ENCODE assay signal across 11 cellular contexts in genomic region chr1:36352141-36352909, GRCh38. TPM values are rescaled to one million over a fixed set of nuclear protein-coding genes. Genes with fewer than 3 reads are reported as not detected.
DNase-seq lines count a peak whose midpoint lies in the region; ATAC-seq, FAIRE-seq and TF ChIP-seq lines count a peak whose summit lies in the region.
"Had no signal": no experiment of that assay in that cellular context is flagged by ENCODE, and none has a peak within 500 bp of the region (broad histone marks: within the 10 kb centered on the region; RNA-seq: fewer than 3 reads in every experiment).

No MANE protein-coding gene starts in this region.

- H3F3A ChIP-seq in PC-9 (ENCODE audit: insufficient read depth, low read depth) (peaks cover 53% of the 10 kb centered on the region), neural progenitor cell (ENCODE audit: low read depth) (peaks cover 2% of the 10 kb centered on the region)

- no peak overlapping the region for H3K4ac ChIP-seq in H1 (replicated peaks; ENCODE audit: insufficient read length, low read depth, low read length)

- TF ChIP-seq CTCF in PC-9 (conservative IDR thresholded peaks at IDR 0.05) (no peak), H1 (IDR thresholded peaks at IDR 0.05; ENCODE audit: control extremely low read depth in 1 of 3, insufficient read depth in 1 of 3, low read depth in 1 of 3, low read length in 3 of 3) (peak; percentile 1 to 20 (median 8); a peak in 2 of 4 replicates), neural progenitor cell (IDR thresholded peaks at IDR 0.05) (peak; percentile 12)

- peaks cover 2% of the 10 kb centered on the region for H3K27me3 Mint-ChIP-seq in neural progenitor cell (ENCODE audit: insufficient read depth, low read depth)

- H4K5ac ChIP-seq in H1 (ENCODE audit: insufficient read length, low read depth, low read length) = no peak overlapping the region

- no peaks in the 10 kb centered on the region for H3K9me2 ChIP-seq in PC-9 (ENCODE audit: insufficient read depth)

- H3K27ac Mint-ChIP-seq in neural progenitor cell = peak overlapping the region; percentile 84

- no peak overlapping the region for H3K23ac ChIP-seq in H1 (ENCODE audit: insufficient read length)

- H3K4me2 ChIP-seq in BLaER1 (peak overlapping the region; percentile 82), PC-9 (peak overlapping the region; percentile 89), H1 (ENCODE audit: insufficient read depth in 1 of 2, low read depth in 2 of 2, low read length in 2 of 2) (no peak overlapping the region), neural progenitor cell (peak overlapping the region; percentile 60)

- H3K79me1 ChIP-seq in H1 (ENCODE audit: low read depth, low read length) = no peaks in the 10 kb centered on the region; the same call in 1 of the 2 replicates

- peak in 1 of 2 experiments; percentile 29 for DNase-seq in PC-9
- DNase-seq in H1 (ENCODE audit: low read depth in 1 of 2, low spot score in 2 of 2) = no peak
- DNase-seq in neural progenitor cell (ENCODE audit: low spot score) = no peak
- DNase-seq in central memory CD4-positive, alpha-beta T cell = no peak
- no peak for DNase-seq in NCI-H187 (lab: John Stamatoyannopoulos, UW)
- DNase-seq in NCI-H748 (lab: John Stamatoyannopoulos, UW; ENCODE audit: unreplicated experiment) = no peak
- DNase-seq: activated CD4-positive, alpha-beta T cell treated with anti-CD3 and anti-CD28 coated beads, Interleukin-2, amount 50 U/mL, for 48 hours; DND-41 had no signal

- no peaks in the 10 kb centered on the region for H3K9me3 Mint-ChIP-seq in neural progenitor cell

- H3K36me3 ChIP-seq in BLaER1 = peaks cover 73% of the 10 kb centered on the region
- H3K36me3 ChIP-seq in PC-9 (ENCODE audit: low read depth) = peaks cover 23% of the 10 kb centered on the region
- peaks cover 4 to 30% (median 14%) of the 10 kb centered on the region in 4 experiments; a peak in 7 of 8 replicates for H3K36me3 ChIP-seq in H1 (ENCODE audit: control insufficient read depth in 2 of 4, insufficient read depth in 4 of 4, low read length in 3 of 4)
- H3K36me3 ChIP-seq in neural progenitor cell = no peaks in the 10 kb centered on the region

- CTCF ChIA-PET in PC-9 (lab: Charles Lee) = interaction anchor here (0.5 to 2.7 kb wide), 8 partner anchors 9 to 48 kb away, joined by 3 to 14 read pairs (median 6); partner anchors contain the start of gene LSM10
- CTCF ChIA-PET in H1 (lab: Charles Lee; ENCODE audit: partially characterized antibody) = interaction anchor here (0.7 to 13.3 kb wide), 7 partner anchors 8 to 215 kb away, joined by 3 to 150 read pairs (median 7); no protein-coding TSS in a partner anchor

- H3K4me1 Mint-ChIP-seq in neural progenitor cell = peaks cover 25% of the 10 kb centered on the region

- POLR2A ChIA-PET in PC-9 (lab: Charles Lee; ENCODE audit: unreplicated experiment) (interaction anchor here (0.6 to 0.8 kb wide), 3 partner anchors 32 to 112 kb away, joined by 5 to 8 read pairs (median 7); partner anchors contain the start of gene MRPS15), H1 (lab: Charles Lee; ENCODE audit: partially characterized antibody) (interaction anchor here (0.8 to 4.4 kb wide), 6 partner anchors 10 to 89 kb away, joined by 3 to 19 read pairs (median 5); no protein-coding TSS in a partner anchor)

- H3K4me3 ChIP-seq in BLaER1 = no peak overlapping the region
- no peak overlapping the region for H3K4me3 ChIP-seq in PC-9
- no peak overlapping the region for H3K4me3 ChIP-seq in H1 (ENCODE audit: extremely low read depth in 1 of 4, insufficient read depth in 2 of 4, low read depth in 3 of 4, low read length in 4 of 4)
- H3K4me3 ChIP-seq in neural progenitor cell = no peak overlapping the region

- H3K9me3 ChIP-seq in BLaER1 = no peaks in the 10 kb centered on the region
- no peaks in the 10 kb centered on the region for H3K9me3 ChIP-seq in PC-9 (ENCODE audit: insufficient read depth, low read depth)
- H3K9me3 ChIP-seq in H1 (ENCODE audit: insufficient read depth in 2 of 2, low read depth in 1 of 2, low read length in 1 of 2) = no peaks in the 10 kb centered on the region
- H3K9me3 ChIP-seq in neural progenitor cell (ENCODE audit: low read depth) = no peaks in the 10 kb centered on the region

- H2AFZ ChIP-seq in PC-9 (no peak overlapping the region), H1 (ENCODE audit: low read length) (no peak overlapping the region), neural progenitor cell (replicated peaks) (no peak overlapping the region)

- intact Hi-C loops in PC-9 (cut with micrococcal nuclease; ENCODE audit: unreplicated experiment) = loop anchor here (10.0 kb wide), 1 partner anchor 1342 kb away; the partner anchor contains the start of gene CDCA8

- H3K36me3 Mint-ChIP-seq in neural progenitor cell = peaks cover 19% of the 10 kb centered on the region

- FAIRE-seq in H1 (lab: Jason Lieb, UNC) = no peak
- FAIRE-seq: colon had no signal

- H2BK120ac ChIP-seq in H1 (replicated peaks; ENCODE audit: low read depth, low read length) = no peak overlapping the region

- H3K27ac ChIP-seq in BLaER1 (no peak overlapping the region), PC-9 (peak overlapping the region; percentile 97), H1 (ENCODE audit: low read depth, low read length) (no peak overlapping the region), neural progenitor cell (no peak overlapping the region)

- ATAC-seq in GM18498 (IDR thresholded peaks at IDR 0.05; ENCODE audit: unreplicated experiment) = no peak

- peaks cover 25% of the 10 kb centered on the region; the same call in 1 of the 2 replicates for H4K20me1 ChIP-seq in BLaER1
- no peaks in the 10 kb centered on the region for H4K20me1 ChIP-seq in PC-9 (ENCODE audit: insufficient read depth)
- peaks cover 0 to 6% of the 10 kb centered on the region in 2 experiments for H4K20me1 ChIP-seq in H1 (replicated peaks in 1 of 2; ENCODE audit: control insufficient read depth in 1 of 2, insufficient read depth in 2 of 2, low read length in 2 of 2)
- no peaks in the 10 kb centered on the region for H4K20me1 ChIP-seq in neural progenitor cell (ENCODE audit: low read depth)

- no peak for TF ChIP-seq EP300 in H1 (IDR thresholded peaks at IDR 0.05; ENCODE audit: borderline replicate concordance in 1 of 2, low read depth in 2 of 2, low read length in 2 of 2)

- no peak overlapping the region for H2BK12ac ChIP-seq in H1 (ENCODE audit: low read depth, low read length)

- H2BK5ac ChIP-seq in H1 (ENCODE audit: low read depth, low read length) = no peak overlapping the region; the same call in 1 of the 2 replicates

- no peak overlapping the region for H3K14ac ChIP-seq in H1 (ENCODE audit: insufficient read length)

- no peak overlapping the region for H4K91ac ChIP-seq in H1 (replicated peaks; ENCODE audit: insufficient read length, low read length)

- no TSS peak for BruUV-seq in PC-9 (replicated peaks; lab: Mats Ljungman, UMichigan)

- H2AK5ac ChIP-seq in H1 (ENCODE audit: low read depth, low read length) = no peak overlapping the region

- no peak overlapping the region for H4K8ac ChIP-seq in H1 (ENCODE audit: extremely low read depth, insufficient read depth, low read length)

- H2BK15ac ChIP-seq in H1 (ENCODE audit: low read length) = no peak overlapping the region

- H3K9ac ChIP-seq in BLaER1 (no peak overlapping the region), H1 (replicated peaks in 1 of 4; ENCODE audit: extremely low read depth in 1 of 4, low read depth in 3 of 4, low read length in 3 of 4) (no peak overlapping the region; a peak in 1 of 7 replicates), neural progenitor cell (no peak overlapping the region)

- no peak overlapping the region for H3K18ac ChIP-seq in H1 (ENCODE audit: extremely low read depth, low read length)

- H3K4me3 Mint-ChIP-seq in neural progenitor cell = no peak overlapping the region

- no peak for TF ChIP-seq POLR2A in H1 (IDR thresholded peaks at IDR 0.05; ENCODE audit: control extremely low read depth in 1 of 2, low read depth in 2 of 2, low read length in 2 of 2)

- TF ChIP-seq RAD21 in H1 (IDR thresholded peaks at IDR 0.05 in 1 of 2, conservative IDR thresholded peaks at IDR 0.05 in 1 of 2; ENCODE audit: low read depth in 2 of 2, low read length in 2 of 2) = peak in 1 of 2 experiments; percentile 6; a peak in 1 of 4 replicates

- H3K79me2 ChIP-seq in PC-9 (ENCODE audit: low read depth) = peaks cover 8% of the 10 kb centered on the region; the same call in 1 of the 2 replicates
- H3K79me2 ChIP-seq in H1 (ENCODE audit: control insufficient read depth in 1 of 2, insufficient read depth in 2 of 2, low read length in 2 of 2) = no peaks in the 10 kb centered on the region
- no peaks in the 10 kb centered on the region for H3K79me2 ChIP-seq in neural progenitor cell (ENCODE audit: low read depth)

- H3K27me3 ChIP-seq in BLaER1 = no peaks in the 10 kb centered on the region
- no peaks in the 10 kb centered on the region for H3K27me3 ChIP-seq in PC-9 (ENCODE audit: insufficient read depth, low read depth)
- no peaks in the 10 kb centered on the region for H3K27me3 ChIP-seq in H1 (replicated peaks in 1 of 4; ENCODE audit: control insufficient read depth in 3 of 4, extremely low read depth in 1 of 4, insufficient read depth in 3 of 4, low read length in 3 of 4)
- H3K27me3 ChIP-seq in neural progenitor cell = no peaks in the 10 kb centered on the region

- H3K4me1 ChIP-seq in BLaER1 (peaks cover 56% of the 10 kb centered on the region), PC-9 (replicated peaks; ENCODE audit: insufficient read depth) (peaks cover 67% of the 10 kb centered on the region), H1 (replicated peaks in 1 of 4; ENCODE audit: control insufficient read depth in 3 of 4, insufficient read depth in 4 of 4, low read length in 3 of 4) (peaks cover 0 to 6% (median 0%) of the 10 kb centered on the region in 4 experiments; a peak in 1 of 7 replicates), neural progenitor cell (peaks cover 18% of the 10 kb centered on the region)

- H3K56ac ChIP-seq in H1 (replicated peaks; ENCODE audit: insufficient read length, low read depth, low read length) = no peak overlapping the region

- WGBS in H1 (ENCODE audit: extremely low coverage in 1 of 2, insufficient coverage in 1 of 2, insufficient read length in 1 of 2, insufficient replicate concordance in 2 of 2, low coverage in 1 of 2, low lambda C conversion rate in 2 of 2, missing lambda C conversion rate in 1 of 2), 2 experiments = 92% methylated on average over 13 of the region's 13 CpGs; no CpG with 5 or more reads in 1 of the 2 experiments

- no peaks in the 10 kb centered on the region for H3K23me2 ChIP-seq in H1 (ENCODE audit: low read depth, low read length)

- no peak overlapping the region for H2BK20ac ChIP-seq in H1 (ENCODE audit: low read length)

RNA-seq across cellular contexts. Expression of gene EVA1B, which starts 28.9 kb away (rescaled TPM):
- total RNA-seq in PC-9 (2021) (12.4 and 20.5 TPM in 2 replicates), neural progenitor cell (ENCODE audit: low replicate concordance) (3.1 and 14.7 TPM in 2 replicates)
- total RNA-seq in H1 (2021; fragmentation: NEBNext Ultra II Directional; extraction: Animal tissue kit (Norgen Biotek cat#: 25700)) = 10.0 and 10.3 TPM in 2 replicates
- 19.9 and 23.8 TPM in 2 replicates for polyA plus RNA-seq in H1 (2011; rRNA removed)
- 13.1 TPM for polyA plus RNA-seq in H1 (2011; cell fraction: cytosol; rRNA removed)
- 14.2 TPM for polyA plus RNA-seq in H1 (2011; cell fraction: nucleus; rRNA removed)
- 5.2 to 15.9 TPM (median 12.6 TPM) in 4 replicates for polyA plus RNA-seq in H1 (2012, experiment 1 of 2)
- polyA plus RNA-seq in H1 (2012, experiment 2 of 2) = 12.2 TPM
- 19.7 TPM for polyA plus RNA-seq in H1 (2013, experiment 1 of 2)
- 24.7 TPM for polyA plus RNA-seq in H1 (2013, experiment 2 of 2)
- 0.47 TPM in 1 of 2 replicates, not detected in the other for polyA minus RNA-seq in H1 (2011; rRNA and poly(A)+ RNA removed)
- 5.9 TPM for polyA minus RNA-seq in H1 (2011; cell fraction: cytosol; rRNA and poly(A)+ RNA removed)
- polyA minus RNA-seq in H1 (2011; cell fraction: nucleus; rRNA and poly(A)+ RNA removed) = 3.5 TPM

RNA-seq across cellular contexts. Expression of gene STK40, which starts 33.4 kb away (rescaled TPM):
- total RNA-seq in PC-9 (2021) (42.9 and 59.2 TPM in 2 replicates), neural progenitor cell (ENCODE audit: low replicate concordance) (5.3 and 14.7 TPM in 2 replicates)
- 25.3 and 28.6 TPM in 2 replicates for total RNA-seq in H1 (2021; fragmentation: NEBNext Ultra II Directional; extraction: Animal tissue kit (Norgen Biotek cat#: 25700))
- polyA plus RNA-seq in H1 (2011; rRNA removed) = 13.6 and 18.4 TPM in 2 replicates
- polyA plus RNA-seq in H1 (2011; cell fraction: cytosol; rRNA removed) = 13.7 TPM
- polyA plus RNA-seq in H1 (2011; cell fraction: nucleus; rRNA removed) = 21.5 TPM
- 13.3 to 18.6 TPM (median 17.3 TPM) in 4 replicates for polyA plus RNA-seq in H1 (2012, experiment 1 of 2)
- 17.6 TPM for polyA plus RNA-seq in H1 (2012, experiment 2 of 2)
- polyA plus RNA-seq in H1 (2013, experiment 1 of 2) = 16.9 TPM
- 16.6 TPM for polyA plus RNA-seq in H1 (2013, experiment 2 of 2)
- polyA minus RNA-seq in H1 (2011; rRNA and poly(A)+ RNA removed) = 16.3 and 18.9 TPM in 2 replicates
- 9.5 TPM for polyA minus RNA-seq in H1 (2011; cell fraction: cytosol; rRNA and poly(A)+ RNA removed)
- polyA minus RNA-seq in H1 (2011; cell fraction: nucleus; rRNA and poly(A)+ RNA removed) = 5.5 TPM

RNA-seq across cellular contexts. Expression of gene LSM10, which starts 45.4 kb away (rescaled TPM):
- total RNA-seq in PC-9 (2021) (33.4 and 39.7 TPM in 2 replicates), neural progenitor cell (ENCODE audit: low replicate concordance) (8.6 and 10.2 TPM in 2 replicates)
- 59.1 and 59.5 TPM in 2 replicates for total RNA-seq in H1 (2021; fragmentation: NEBNext Ultra II Directional; extraction: Animal tissue kit (Norgen Biotek cat#: 25700))
- polyA plus RNA-seq in H1 (2011; rRNA removed) = 127 and 140 TPM in 2 replicates
- polyA plus RNA-seq in H1 (2011; cell fraction: cytosol; rRNA removed) = 111 TPM
- polyA plus RNA-seq in H1 (2011; cell fraction: nucleus; rRNA removed) = 81.9 TPM
- 50.0 to 87.8 TPM (median 80.4 TPM) in 4 replicates for polyA plus RNA-seq in H1 (2012, experiment 1 of 2)
- polyA plus RNA-seq in H1 (2012, experiment 2 of 2) = 128 TPM
- 49.0 TPM for polyA plus RNA-seq in H1 (2013, experiment 1 of 2)
- 51.5 TPM for polyA plus RNA-seq in H1 (2013, experiment 2 of 2)
- polyA minus RNA-seq in H1 (2011; rRNA and poly(A)+ RNA removed) = 48.7 and 51.4 TPM in 2 replicates
- 28.0 TPM for polyA minus RNA-seq in H1 (2011; cell fraction: cytosol; rRNA and poly(A)+ RNA removed)
- 25.3 TPM for polyA minus RNA-seq in H1 (2011; cell fraction: nucleus; rRNA and poly(A)+ RNA removed)

RNA-seq across cellular contexts. Expression of gene SH3D21, which starts 46.2 kb away (rescaled TPM):
- 18.3 and 25.9 TPM in 2 replicates for total RNA-seq in PC-9 (2021)
- total RNA-seq in H1 (2021; fragmentation: NEBNext Ultra II Directional; extraction: Animal tissue kit (Norgen Biotek cat#: 25700)) = 8.6 and 9.8 TPM in 2 replicates
- 3.4 and 5.1 TPM in 2 replicates for polyA plus RNA-seq in H1 (2011; rRNA removed)
- 5.9 TPM for polyA plus RNA-seq in H1 (2011; cell fraction: cytosol; rRNA removed)
- 37.3 TPM for polyA plus RNA-seq in H1 (2011; cell fraction: nucleus; rRNA removed)
- polyA plus RNA-seq in H1 (2012, experiment 1 of 2) = 9.1 to 11.5 TPM (median 10.7 TPM) in 4 replicates
- 6.0 TPM for polyA plus RNA-seq in H1 (2012, experiment 2 of 2)
- 7.1 TPM for polyA plus RNA-seq in H1 (2013, experiment 1 of 2)
- 5.3 TPM for polyA plus RNA-seq in H1 (2013, experiment 2 of 2)
- polyA minus RNA-seq in H1 (2011; rRNA and poly(A)+ RNA removed) = 4.2 TPM in 2 replicates
- 4.1 TPM for polyA minus RNA-seq in H1 (2011; cell fraction: cytosol; rRNA and poly(A)+ RNA removed)
- 13.3 TPM for polyA minus RNA-seq in H1 (2011; cell fraction: nucleus; rRNA and poly(A)+ RNA removed)
- total RNA-seq in neural progenitor cell (ENCODE audit: low replicate concordance) = 6.1 and 15.1 TPM in 2 replicates

Comparison
In these comparisons a context has a peak if more than half of its experiments do, and no peak if none do; other contexts are left out.
1. H3K4me2 ChIP-seq: peak in BLaER1 (single experiment), PC-9 (single experiment) and neural progenitor cell (single experiment); none in H1 (0 of 2).